2 cellular contexts compared by ENCODE assay signal in genomic region chr15:70265466-70265978, GRCh38.
TF ChIP-seq lines count a peak whose summit lies in the region.

No MANE protein-coding gene starts in this region.

TF ChIP-seq in H1, 55 proteins besides CTCF, POLR2A, EP300 and RAD21:
- no peak for TF ChIP-seq RBBP5 (IDR thresholded peaks at IDR 0.05; ENCODE audit: borderline replicate concordance, low read depth, low read length)
- TF ChIP-seq SIN3A (conservative IDR thresholded peaks at IDR 0.05 in 1 of 2, IDR thresholded peaks at IDR 0.05 in 1 of 2; ENCODE audit: low read depth in 1 of 2, low read length in 2 of 2), result no peak
- TF ChIP-seq KDM4A (IDR thresholded peaks at IDR 0.05; ENCODE audit: low read depth, low read length, severe bottlenecking), result no peak
- no peak for TF ChIP-seq CBX5 (IDR thresholded peaks at IDR 0.05; ENCODE audit: low read depth, low read length)
- no peak for TF ChIP-seq E2F6 (IDR thresholded peaks at IDR 0.05)
- no peak for TF ChIP-seq FOSL1 (IDR thresholded peaks at IDR 0.05; ENCODE audit: insufficient read depth, low read depth, low read length)
- no peak for TF ChIP-seq BACH1 (IDR thresholded peaks at IDR 0.05; ENCODE audit: low read length)
- TF ChIP-seq GTF2F1 (IDR thresholded peaks at IDR 0.05; ENCODE audit: borderline replicate concordance, low read depth, low read length), result no peak
- no peak for TF ChIP-seq JUN (IDR thresholded peaks at IDR 0.05; ENCODE audit: low read depth, low read length)
- no peak for TF ChIP-seq CHD1 (IDR thresholded peaks at IDR 0.05; ENCODE audit: low read depth, low read length)
- TF ChIP-seq SUZ12 (IDR thresholded peaks at IDR 0.05; ENCODE audit: low read length), result no peak

TF ChIP-seq in SK-N-SH, 30 proteins besides CTCF, POLR2A, EP300 and RAD21:
- no peak for TF ChIP-seq RXRA (IDR thresholded peaks at IDR 0.05; ENCODE audit: borderline replicate concordance, low read depth)
- no peak for TF ChIP-seq EZH2phosphoT487 (IDR thresholded peaks at IDR 0.05; ENCODE audit: borderline replicate concordance, low read depth)
- no peak for TF ChIP-seq TEAD4 (IDR thresholded peaks at IDR 0.05; ENCODE audit: borderline replicate concordance, insufficient read depth)
- TF ChIP-seq YY1 (IDR thresholded peaks at IDR 0.05; ENCODE audit: low read depth), result no peak
- TF ChIP-seq ZBTB33 (IDR thresholded peaks at IDR 0.05; ENCODE audit: borderline replicate concordance, low read depth), result no peak
- TF ChIP-seq GABPA (IDR thresholded peaks at IDR 0.05; ENCODE audit: low read depth), result no peak
